In the genomic region with DNA sequence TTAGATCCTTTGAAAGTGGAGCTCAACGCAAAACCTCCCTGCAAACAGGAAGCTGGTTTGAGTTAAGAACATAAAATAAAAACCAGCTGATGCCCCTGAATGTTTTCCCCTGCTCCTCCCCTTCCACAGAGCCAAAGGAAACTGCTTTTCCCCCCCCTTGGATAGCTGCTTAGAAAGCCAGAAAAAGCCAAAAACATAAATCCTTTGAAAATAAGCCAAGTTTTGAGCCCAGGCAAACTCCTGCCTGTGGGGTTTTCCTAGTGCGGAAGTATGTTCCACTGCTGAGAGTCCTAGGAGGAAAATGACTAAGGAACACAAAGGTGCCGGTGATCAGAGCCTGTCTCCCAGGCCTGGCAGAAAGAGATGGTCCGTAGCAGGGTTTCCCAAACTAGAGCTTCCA, we compare ENCODE assay signal across 12 cellular contexts. TPM values are rescaled to one million over a fixed set of nuclear protein-coding genes. Genes with fewer than 3 reads are reported as not detected.
DNase-seq lines count a peak whose midpoint lies in the region; ATAC-seq and TF ChIP-seq lines count a peak whose summit lies in the region.
"Had no signal": no experiment of that assay in that cellular context is flagged by ENCODE, and none has a peak within 500 bp of the region (broad histone marks: within the 10 kb centered on the region; RNA-seq: fewer than 3 reads in every experiment).

No MANE protein-coding gene starts in this region.

- H3K79me1 ChIP-seq in mesenchymal stem cell (replicated peaks; ENCODE audit: low read length, poor library complexity, severe bottlenecking) = peaks cover 34% of the 10 kb centered on the region

- no peak for TF ChIP-seq CTCF in activated CD8-positive, alpha-beta T cell treated with anti-CD3 and anti-CD28 coated beads for 36 hours (IDR thresholded peaks at IDR 0.05)
- no peak for TF ChIP-seq CTCF in dorsolateral prefrontal cortex (IDR thresholded peaks at IDR 0.05 in 54 of 56, conservative IDR thresholded peaks at IDR 0.05 in 2 of 56; ENCODE audit: low read depth in 1 of 56, partially characterized antibody in 56 of 56)
- no peak for TF ChIP-seq CTCF in upper lobe of right lung (IDR thresholded peaks at IDR 0.05)

- H3K4me1 Mint-ChIP-seq in activated CD8-positive, alpha-beta T cell treated with anti-CD3 and anti-CD28 coated beads, Interleukin-2, amount 10 ng/mL, durations not matched to agents 7 days and 5 days (ENCODE audit: low read depth) = peaks cover 34% of the 10 kb centered on the region
- peaks cover 36% of the 10 kb centered on the region for H3K4me1 Mint-ChIP-seq in activated CD8-positive, alpha-beta T cell treated with anti-CD3 and anti-CD28 coated beads for 36 hours (ENCODE audit: low read depth)

- peak overlapping the region in 53 of 59 donors; percentile 8 to 81 (median 65) for H3K27ac ChIP-seq in dorsolateral prefrontal cortex
- H3K27ac ChIP-seq in mesenchymal stem cell (ENCODE audit: low read length, poor library complexity, severe bottlenecking) = no peak overlapping the region
- H3K27ac ChIP-seq in upper lobe of right lung = peak overlapping the region; percentile 5

- no peaks in the 10 kb centered on the region for H3K27me3 Mint-ChIP-seq in activated CD8-positive, alpha-beta T cell treated with anti-CD3 and anti-CD28 coated beads, Interleukin-2, amount 10 ng/mL, durations not matched to agents 7 days and 5 days (ENCODE audit: low read depth)
- no peaks in the 10 kb centered on the region for H3K27me3 Mint-ChIP-seq in activated CD8-positive, alpha-beta T cell treated with anti-CD3 and anti-CD28 coated beads for 36 hours

- H3K9me3 Mint-ChIP-seq in activated CD8-positive, alpha-beta T cell treated with anti-CD3 and anti-CD28 coated beads, Interleukin-2, amount 10 ng/mL, durations not matched to agents 7 days and 5 days (ENCODE audit: insufficient read depth) = no peaks in the 10 kb centered on the region
- H3K9me3 Mint-ChIP-seq in activated CD8-positive, alpha-beta T cell treated with anti-CD3 and anti-CD28 coated beads for 36 hours = no peaks in the 10 kb centered on the region
- H3K9me3 Mint-ChIP-seq: activated naive CD4-positive, alpha-beta T cell treated with anti-CD3 and anti-CD28 coated beads for 36 hours had no signal

- 77% methylated on average over 4 of the region's 4 CpGs for WGBS in mesenchymal stem cell

- H3K23ac ChIP-seq in mesenchymal stem cell (ENCODE audit: low read length in 2 of 2) = no peak overlapping the region

- H2BK5ac ChIP-seq in mesenchymal stem cell (ENCODE audit: low read depth, low read length, poor library complexity, severe bottlenecking) = no peak overlapping the region

- CTCF ChIA-PET in activated CD8-positive, alpha-beta T cell treated with anti-CD3 and anti-CD28 coated beads, Interleukin-2, amount 10 ng/mL, durations not matched to agents 7 days and 5 days (lab: Charles Lee) = interaction anchor here (0.7 to 10.6 kb wide), 6 partner anchors 8 to 108 kb away, joined by 3 to 82 read pairs (median 4); partner anchors contain the start of gene MAPKBP1
- CTCF ChIA-PET in activated CD8-positive, alpha-beta T cell treated with anti-CD3 and anti-CD28 coated beads for 36 hours (lab: Charles Lee) = interaction anchor here (0.6 to 2.6 kb wide), 6 partner anchors 11 to 193 kb away, joined by 3 to 21 read pairs (median 5); partner anchors contain the start of gene MAPKBP1

- H3K36me3 Mint-ChIP-seq in activated CD8-positive, alpha-beta T cell treated with anti-CD3 and anti-CD28 coated beads, Interleukin-2, amount 10 ng/mL, durations not matched to agents 7 days and 5 days (ENCODE audit: low read depth) = peaks cover 13% of the 10 kb centered on the region
- H3K36me3 Mint-ChIP-seq in activated CD8-positive, alpha-beta T cell treated with anti-CD3 and anti-CD28 coated beads for 36 hours (ENCODE audit: low read depth) = peaks cover 7% of the 10 kb centered on the region

- no peak overlapping the region for H2BK12ac ChIP-seq in mesenchymal stem cell (ENCODE audit: low read length in 2 of 2)

- ATAC-seq in activated CD8-positive, alpha-beta T cell treated with anti-CD3 and anti-CD28 coated beads, Interleukin-2, amount 10 ng/mL, durations not matched to agents 7 days and 5 days = no peak
- no peak for ATAC-seq in activated CD8-positive, alpha-beta T cell treated with anti-CD3 and anti-CD28 coated beads for 36 hours
- no peak for ATAC-seq in upper lobe of right lung
- ATAC-seq in GM21825 (IDR thresholded peaks at IDR 0.05; ENCODE audit: unreplicated experiment) = no peak
- no peak for ATAC-seq in GM18867 (IDR thresholded peaks at IDR 0.05; ENCODE audit: unreplicated experiment)
- ATAC-seq: gastrocnemius medialis, Panc1 had no signal

- H3K9me3 ChIP-seq in mesenchymal stem cell (ENCODE audit: control insufficient read depth, low read length) = no peaks in the 10 kb centered on the region
- H3K9me3 ChIP-seq in upper lobe of right lung = no peaks in the 10 kb centered on the region
- H3K9me3 ChIP-seq: gastrocnemius medialis had no signal

- POLR2A ChIA-PET in activated CD8-positive, alpha-beta T cell treated with anti-CD3 and anti-CD28 coated beads, Interleukin-2, amount 10 ng/mL, durations not matched to agents 7 days and 5 days (lab: Charles Lee) = interaction anchor here (1.0 kb wide), 1 partner anchor 15 kb away, joined by 3 read pairs; no protein-coding TSS in a partner anchor
- POLR2A ChIA-PET in activated CD8-positive, alpha-beta T cell treated with anti-CD3 and anti-CD28 coated beads for 36 hours (lab: Charles Lee) = no interaction called here

- no peak overlapping the region for H3K18ac ChIP-seq in mesenchymal stem cell (ENCODE audit: low read depth in 1 of 2, low read length in 2 of 2)

- no peak for DNase-seq in activated CD8-positive, alpha-beta T cell treated with anti-CD3 and anti-CD28 coated beads, Interleukin-2, amount 10 ng/mL, durations not matched to agents 7 days and 5 days
- DNase-seq in activated CD8-positive, alpha-beta T cell treated with anti-CD3 and anti-CD28 coated beads for 36 hours = no peak
- no peak for DNase-seq in dorsolateral prefrontal cortex
- DNase-seq in mesenchymal stem cell = no peak
- DNase-seq in upper lobe of right lung = no peak
- DNase-seq in NCI-H1436 (lab: John Stamatoyannopoulos, UW) = no peak
- DNase-seq: activated naive CD4-positive, alpha-beta T cell treated with anti-CD3 and anti-CD28 coated beads for 36 hours; gastrocnemius medialis; NCI-H1105 treated with DMSO at 0.1 percent for 48 hours had no signal

- no peak overlapping the region for H4K91ac ChIP-seq in mesenchymal stem cell (ENCODE audit: low read length)

- H2BK120ac ChIP-seq in mesenchymal stem cell (ENCODE audit: low read depth, low read length) = no peak overlapping the region

- peak overlapping the region; percentile 70 for H3K27ac Mint-ChIP-seq in activated CD8-positive, alpha-beta T cell treated with anti-CD3 and anti-CD28 coated beads, Interleukin-2, amount 10 ng/mL, durations not matched to agents 7 days and 5 days
- no peak overlapping the region for H3K27ac Mint-ChIP-seq in activated CD8-positive, alpha-beta T cell treated with anti-CD3 and anti-CD28 coated beads for 36 hours
- H3K27ac Mint-ChIP-seq: activated naive CD4-positive, alpha-beta T cell treated with anti-CD3 and anti-CD28 coated beads for 36 hours had no signal

- peak overlapping the region in 17 of 59 donors; percentile 0 to 41 (median 23) for H3K4me3 ChIP-seq in dorsolateral prefrontal cortex
- peak overlapping the region in 1 of 2 experiments; percentile 35 for H3K4me3 ChIP-seq in mesenchymal stem cell (ENCODE audit: insufficient read depth in 1 of 2, low read depth in 1 of 2, low read length in 2 of 2)
- no peak overlapping the region for H3K4me3 ChIP-seq in upper lobe of right lung
- H3K4me3 ChIP-seq: gastrocnemius medialis had no signal

- H2AFZ ChIP-seq in mesenchymal stem cell (ENCODE audit: low read depth, low read length) = no peak overlapping the region

- H3K4ac ChIP-seq in mesenchymal stem cell (ENCODE audit: low read depth in 1 of 2, low read length in 2 of 2) = no peak overlapping the region

- H2BK15ac ChIP-seq in mesenchymal stem cell (ENCODE audit: low read depth, poor library complexity, severe bottlenecking) = no peak overlapping the region

- H3K4me1 ChIP-seq in mesenchymal stem cell (ENCODE audit: control insufficient read depth, insufficient read depth, low read depth, low read length) (peaks cover 12% of the 10 kb centered on the region), upper lobe of right lung (peaks cover 18% of the 10 kb centered on the region)

- H2AK5ac ChIP-seq in mesenchymal stem cell (ENCODE audit: low read length, severe bottlenecking) = no peak overlapping the region

- H3K27me3 ChIP-seq in dorsolateral prefrontal cortex (no peaks in the 10 kb centered on the region), mesenchymal stem cell (ENCODE audit: control insufficient read depth in 1 of 2, insufficient read depth in 1 of 2, low read length in 2 of 2) (no peaks in the 10 kb centered on the region), upper lobe of right lung (no peaks in the 10 kb centered on the region)
- H3K27me3 ChIP-seq: gastrocnemius medialis had no signal

- H3K4me2 ChIP-seq in mesenchymal stem cell (ENCODE audit: low read length, poor library complexity, severe bottlenecking) = no peak overlapping the region

- intact Hi-C loops in activated CD8-positive, alpha-beta T cell treated with anti-CD3 and anti-CD28 coated beads for 36 hours (cut with micrococcal nuclease) = no loop called here
- intact Hi-C loops in dorsolateral prefrontal cortex (cut with DNase I) (no loop called here), upper lobe of right lung (cut with DNase I) (no loop called here)

- peaks cover 10 to 22% of the 10 kb centered on the region in 2 experiments for H3K36me3 ChIP-seq in mesenchymal stem cell (ENCODE audit: control insufficient read depth in 1 of 2, insufficient read depth in 2 of 2, low read depth in 1 of 2, low read length in 2 of 2)
- H3K36me3 ChIP-seq in upper lobe of right lung = peaks cover 13% of the 10 kb centered on the region

- no peak overlapping the region for H3K14ac ChIP-seq in mesenchymal stem cell (ENCODE audit: low read length in 2 of 2)

- no peak overlapping the region for H3K4me3 Mint-ChIP-seq in activated CD8-positive, alpha-beta T cell treated with anti-CD3 and anti-CD28 coated beads, Interleukin-2, amount 10 ng/mL, durations not matched to agents 7 days and 5 days
- H3K4me3 Mint-ChIP-seq in activated CD8-positive, alpha-beta T cell treated with anti-CD3 and anti-CD28 coated beads for 36 hours = no peak overlapping the region
- H3K4me3 Mint-ChIP-seq: activated naive CD4-positive, alpha-beta T cell treated with anti-CD3 and anti-CD28 coated beads for 36 hours had no signal

- H3K9ac ChIP-seq in mesenchymal stem cell (ENCODE audit: low read length) = peak overlapping the region; percentile 73

- no peak overlapping the region for H4K8ac ChIP-seq in mesenchymal stem cell (ENCODE audit: low read length)

RNA-seq across cellular contexts. Expression of gene MAPKBP1, which starts 22.2 kb away (rescaled TPM):
- total RNA-seq in activated CD8-positive, alpha-beta T cell treated with anti-CD3 and anti-CD28 coated beads, Interleukin-2, amount 10 ng/mL, durations not matched to agents 7 days and 5 days = 10 to 100 TPM; 30.4 to 30.9 TPM
- total RNA-seq in activated CD8-positive, alpha-beta T cell treated with anti-CD3 and anti-CD28 coated beads for 36 hours = 10 to 100 TPM; 16.6 to 17.2 TPM
- total RNA-seq in dorsolateral prefrontal cortex = 100 to 1,000 TPM in 22 of 120 experiments, 10 to 100 TPM in 98; 50.5 to 136 (median 77.6) TPM
- polyA plus RNA-seq in mesenchymal stem cell (2013, experiment 1 of 2) = 9.1 TPM
- 8.2 TPM for polyA plus RNA-seq in mesenchymal stem cell (2013, experiment 2 of 2)
- 22.4 TPM for total RNA-seq in upper lobe of right lung

RNA-seq across cellular contexts. Expression of gene JMJD7, which starts 31.4 kb away (rescaled TPM):
- 10 to 100 TPM; 19.5 to 22.8 TPM for total RNA-seq in activated CD8-positive, alpha-beta T cell treated with anti-CD3 and anti-CD28 coated beads, Interleukin-2, amount 10 ng/mL, durations not matched to agents 7 days and 5 days
- total RNA-seq in activated CD8-positive, alpha-beta T cell treated with anti-CD3 and anti-CD28 coated beads for 36 hours = 10 to 100 TPM in 1 of 2 experiments, 1 to 10 TPM in 1; 8.2 to 13.2 TPM
- total RNA-seq in dorsolateral prefrontal cortex (10 to 100 TPM; 13.4 to 55.9 (median 25.6) TPM), upper lobe of right lung (36.7 TPM)
- polyA plus RNA-seq in mesenchymal stem cell (2013, experiment 1 of 2) = 2.6 TPM
- 2.5 TPM for polyA plus RNA-seq in mesenchymal stem cell (2013, experiment 2 of 2)

RNA-seq across cellular contexts. Expression of gene PLA2G4B, which starts 42.2 kb away (rescaled TPM):
- 10 to 100 TPM in 1 of 2 experiments, 1 to 10 TPM in 1; 8.9 to 13.1 TPM for total RNA-seq in activated CD8-positive, alpha-beta T cell treated with anti-CD3 and anti-CD28 coated beads, Interleukin-2, amount 10 ng/mL, durations not matched to agents 7 days and 5 days
- total RNA-seq in activated CD8-positive, alpha-beta T cell treated with anti-CD3 and anti-CD28 coated beads for 36 hours = 1 to 10 TPM; 4.2 to 4.8 TPM
- 10 to 100 TPM in 111 of 120 experiments, 1 to 10 TPM in 9; 5.4 to 41.6 (median 19.1) TPM for total RNA-seq in dorsolateral prefrontal cortex
- polyA plus RNA-seq in mesenchymal stem cell (2013, experiment 1 of 2) = 3.3 TPM
- 2.0 TPM for polyA plus RNA-seq in mesenchymal stem cell (2013, experiment 2 of 2)
- 14.4 TPM for total RNA-seq in upper lobe of right lung
